ENCODE assay signal across 8 cellular contexts in the genomic region with DNA sequence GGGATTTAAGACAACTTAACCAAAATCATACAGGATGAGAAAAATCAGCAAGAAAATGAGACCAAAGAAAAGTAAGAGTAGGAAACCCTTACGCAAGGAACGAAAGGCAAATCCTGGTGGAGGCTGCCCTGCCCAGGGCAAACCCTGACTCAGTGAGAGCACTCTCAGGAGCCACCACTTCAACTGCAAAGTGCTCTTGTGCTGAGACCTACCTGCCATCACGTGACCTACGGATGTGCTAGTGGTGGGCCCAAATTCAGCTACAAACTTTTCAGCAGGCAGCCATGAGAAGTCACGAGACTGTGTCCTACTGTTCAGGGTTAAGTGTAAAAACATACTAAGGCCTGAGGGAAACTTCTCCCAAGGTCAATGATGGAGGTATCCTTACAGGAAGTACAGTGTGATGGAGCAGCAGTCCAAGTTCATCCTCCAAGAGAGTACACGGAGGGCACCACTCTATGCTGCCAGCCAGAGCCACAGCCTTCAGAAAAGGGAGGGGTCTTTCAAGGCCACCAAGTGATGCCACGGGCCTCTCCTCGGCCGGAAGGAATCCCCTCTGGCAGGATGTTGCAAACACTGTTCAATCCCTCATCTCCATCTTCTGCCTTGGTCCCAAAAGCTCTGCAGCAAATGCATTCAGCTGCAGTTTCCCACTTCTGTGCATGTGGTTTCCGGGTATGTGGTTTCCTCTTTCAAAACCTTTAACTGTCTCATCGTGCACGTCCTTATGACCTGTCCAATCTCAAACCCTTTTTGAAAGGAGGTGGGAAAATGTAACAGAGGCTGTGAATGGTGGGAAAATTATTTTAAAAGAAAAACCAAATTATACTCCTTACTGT. TPM values are rescaled to one million over a fixed set of nuclear protein-coding genes. Genes with fewer than 3 reads are reported as not detected.
DNase-seq lines count a peak whose midpoint lies in the region; ATAC-seq and TF ChIP-seq lines count a peak whose summit lies in the region.

No MANE protein-coding gene starts in this region.

- ATAC-seq in GM18499 (IDR thresholded peaks at IDR 0.05; ENCODE audit: insufficient read depth, unreplicated experiment) (peak; percentile 66), HG02571 (IDR thresholded peaks at IDR 0.05; ENCODE audit: unreplicated experiment) (peak; percentile 80), upper lobe of right lung (peak; percentile 80)

- H3K27ac ChIP-seq in upper lobe of right lung = peak overlapping the region; percentile 25

- in situ Hi-C loops in ACHN (cut with HindIII; ENCODE audit: low pct_ligation_motif_present, low pct_unique_long_range_greater_than_20kb, low sequenced_read_pairs) = no loop called here

- no peak overlapping the region for H3K4me3 ChIP-seq in upper lobe of right lung

- no peak for TF ChIP-seq CTCF in upper lobe of right lung (IDR thresholded peaks at IDR 0.05)

- no peaks in the 10 kb centered on the region for H3K36me3 ChIP-seq in upper lobe of right lung

- intact Hi-C loops in upper lobe of right lung (cut with DNase I) = loop anchor here (10.0 kb wide), 1 partner anchor 58 kb away; no protein-coding TSS in a partner anchor

- peak; percentile 72 to 91 for DNase-seq in NOMO-1 (lab: John Stamatoyannopoulos, UW; ENCODE audit: unreplicated experiment in 2 of 2)
- peak; percentile 25 for DNase-seq in activated effector memory CD4-positive, alpha-beta T cell treated with Interleukin-2 at 50 U/mL for 16 hours
- DNase-seq in kidney tubule cell (ENCODE audit: low spot score) = peak; percentile 9
- no peak for DNase-seq in upper lobe of right lung
- no peak for DNase-seq in ACHN
- no peak for DNase-seq in NCI-H2029 (lab: John Stamatoyannopoulos, UW)

- no peaks in the 10 kb centered on the region for H3K27me3 ChIP-seq in upper lobe of right lung

- peaks cover 77% of the 10 kb centered on the region for H3K4me1 ChIP-seq in upper lobe of right lung

- H3K9me3 ChIP-seq in upper lobe of right lung = no peaks in the 10 kb centered on the region

RNA-seq across cellular contexts. Expression of gene CHSY1, which starts 9.5 kb away (rescaled TPM):
- 40.6 TPM for total RNA-seq in upper lobe of right lung

RNA-seq across cellular contexts. Expression of gene SELENOS, which starts 34.9 kb away (rescaled TPM):
- 78.5 TPM for total RNA-seq in upper lobe of right lung

RNA-seq across cellular contexts. Expression of gene SNRPA1, which starts 52.7 kb away (rescaled TPM):
- total RNA-seq in upper lobe of right lung = 40.7 TPM

Comparison
In these comparisons a context has a peak if more than half of its experiments do, and no peak if none do; other contexts are left out.
1. DNase-seq: peak in NOMO-1 (2 of 2), activated effector memory CD4-positive, alpha-beta T cell treated with Interleukin-2 at 50 U/mL for 16 hours (single experiment) and kidney tubule cell (single experiment); none in upper lobe of right lung (single experiment), ACHN (single experiment) and NCI-H2029 (single experiment).
2. Peak in every context shown above with its lines, with median percentiles within 50 percentile points of each other: ATAC-seq.